Comparison of ENCODE assay signal across 10 cellular contexts in the genomic region with DNA sequence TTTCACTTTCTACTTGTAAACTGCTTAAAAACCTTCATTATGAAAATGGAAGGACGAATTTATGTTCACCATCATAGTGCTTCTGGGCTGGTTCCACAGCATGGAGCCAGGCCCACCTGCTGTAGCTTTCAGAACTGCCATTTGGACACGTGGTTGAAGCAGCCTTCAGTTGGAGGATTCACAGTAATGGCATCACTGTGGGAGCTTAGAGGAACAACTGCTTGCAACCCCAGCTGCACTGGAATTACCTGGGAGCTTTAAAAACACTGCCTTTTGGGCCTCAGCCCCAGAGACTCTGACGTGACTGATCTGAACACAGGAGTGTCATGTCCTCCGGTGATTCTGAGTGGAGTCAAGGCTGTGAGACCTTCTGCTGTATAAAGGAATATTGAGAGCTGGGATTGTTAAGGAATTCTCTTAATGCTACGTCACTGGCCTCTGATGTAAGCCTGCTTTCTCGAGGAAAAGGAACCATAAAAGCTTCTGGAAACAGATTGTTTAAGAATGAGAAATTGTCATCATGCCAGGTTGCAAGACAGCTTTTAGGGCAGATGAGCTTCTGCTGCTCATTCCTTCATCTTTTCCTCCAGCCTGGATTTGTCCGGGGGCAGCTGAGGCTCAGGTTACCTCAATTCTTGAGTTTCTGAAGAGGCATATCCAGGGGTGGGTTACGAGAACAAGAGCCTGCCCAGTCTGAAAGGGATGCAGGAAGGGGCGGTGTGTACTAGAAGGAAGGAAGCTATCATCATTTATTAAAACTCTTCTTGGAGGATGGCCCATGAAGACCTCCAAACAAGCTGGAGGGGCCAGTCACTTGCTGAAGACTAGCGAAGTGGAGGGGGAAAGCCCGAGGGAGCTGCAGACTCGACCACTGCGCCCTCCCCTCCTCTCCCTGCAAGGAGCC. TPM values are rescaled to one million over a fixed set of nuclear protein-coding genes. Genes with fewer than 3 reads are reported as not detected.
DNase-seq lines count a peak whose midpoint lies in the region; ATAC-seq, FAIRE-seq and TF ChIP-seq lines count a peak whose summit lies in the region.
"Had no signal": no experiment of that assay in that cellular context is flagged by ENCODE, and none has a peak within 500 bp of the region (broad histone marks: within the 10 kb centered on the region; RNA-seq: fewer than 3 reads in every experiment).

No MANE protein-coding gene starts in this region.

- H3K4me3 ChIP-seq in AG10803 (ENCODE audit: low read length) (peak overlapping the region; percentile 67), pancreas (peak overlapping the region in 2 of 4 donors; percentile 72)

- TF ChIP-seq CTCF in AG10803 (conservative IDR thresholded peaks at IDR 0.05; ENCODE audit: low read length): no peak
- no peak for TF ChIP-seq CTCF in pancreas (IDR thresholded peaks at IDR 0.05)

- H3K4me1 ChIP-seq in pancreas: peaks cover 0 to 14% (median 4%) of the 10 kb centered on the region in 3 donors

- intact Hi-C loops in pancreas (cut with DNase I): loop anchor here in 1 of 3 donors (10.0 kb wide), 1 partner anchor 116 kb away; no protein-coding TSS in a partner anchor
- intact Hi-C loops in activated T-helper 2 cell treated with anti-CD3 and anti-CD28 coated beads, Interferon-gamma antibody, Interleukin-2, Interleukin-4, amounts not matched to agents 10 μg/mL and 5 μg/mL and 100 μg/mL, durations not matched to agents 14 hours and 24 hours and 36 hours (cut with micrococcal nuclease): no loop called here

- DNase-seq in AG10803 (ENCODE audit: low read depth) (peak; percentile 97), RPMI7951 (ENCODE audit: low read depth) (peak; percentile 78), fibroblast of the conjunctiva (ENCODE audit: low read depth) (peak; percentile 77), pancreas (no peak), erythroblast (lab: John Stamatoyannopoulos, UW) (no peak), T1000 (lab: John Stamatoyannopoulos, UW) (no peak), NCI-H510A treated with DMSO at 0.1 percent for 48 hours (lab: John Stamatoyannopoulos, UW) (no peak)
- DNase-seq in activated T-helper 2 cell treated with anti-CD3 and anti-CD28 coated beads, Interferon-gamma antibody, Interleukin-2, Interleukin-4, amounts not matched to agents 10 μg/mL and 5 μg/mL and 100 μg/mL, durations not matched to agents 14 hours and 24 hours and 36 hours (ENCODE audit: low spot score): no peak
- DNase-seq: activated CD8-positive, alpha-beta memory T cell treated with anti-CD3 and anti-CD28 coated beads, Interleukin-2, amount 10 ng/mL, durations not matched to agents 7 days and 5 days had no signal

- peaks cover 53% of the 10 kb centered on the region for H3K9me3 Mint-ChIP-seq in activated T-helper 2 cell treated with anti-CD3 and anti-CD28 coated beads, Interferon-gamma antibody, Interleukin-2, Interleukin-4, amounts not matched to agents 10 μg/mL and 5 μg/mL and 100 μg/mL, durations not matched to agents 14 hours and 24 hours and 36 hours

- no peak for ATAC-seq in pancreas
- ATAC-seq: activated CD8-positive, alpha-beta memory T cell treated with anti-CD3 and anti-CD28 coated beads, Interleukin-2, amount 10 ng/mL, durations not matched to agents 7 days and 5 days had no signal

- H3K36me3 ChIP-seq in pancreas: no peaks in the 10 kb centered on the region

- peak overlapping the region; percentile 76 to 97 (median 89) for H3K27ac ChIP-seq in pancreas

- FAIRE-seq in pancreas (lab: Jason Lieb, UNC): no peak

- 63 to 71% methylated on average over 13 of the region's 13 CpGs for WGBS in pancreas, 2 donors

- no peak overlapping the region for H3K4me3 Mint-ChIP-seq in activated T-helper 2 cell treated with anti-CD3 and anti-CD28 coated beads, Interferon-gamma antibody, Interleukin-2, Interleukin-4, amounts not matched to agents 10 μg/mL and 5 μg/mL and 100 μg/mL, durations not matched to agents 14 hours and 24 hours and 36 hours (ENCODE audit: low read depth)

- H3K9me3 ChIP-seq in pancreas: no peaks in the 10 kb centered on the region

- peaks cover 25% of the 10 kb centered on the region for H3K4me1 Mint-ChIP-seq in activated T-helper 2 cell treated with anti-CD3 and anti-CD28 coated beads, Interferon-gamma antibody, Interleukin-2, Interleukin-4, amounts not matched to agents 10 μg/mL and 5 μg/mL and 100 μg/mL, durations not matched to agents 14 hours and 24 hours and 36 hours (ENCODE audit: low read depth)

- H3K27ac Mint-ChIP-seq in activated T-helper 2 cell treated with anti-CD3 and anti-CD28 coated beads, Interferon-gamma antibody, Interleukin-2, Interleukin-4, amounts not matched to agents 10 μg/mL and 5 μg/mL and 100 μg/mL, durations not matched to agents 14 hours and 24 hours and 36 hours: no peak overlapping the region
- H3K27ac Mint-ChIP-seq: activated CD8-positive, alpha-beta memory T cell treated with anti-CD3 and anti-CD28 coated beads, Interleukin-2, amount 10 ng/mL, durations not matched to agents 7 days and 5 days had no signal

- TF ChIP-seq POLR2A in erythroblast (IDR thresholded peaks at IDR 0.05; ENCODE audit: low read length): no peak

- H3K27me3 Mint-ChIP-seq in activated T-helper 2 cell treated with anti-CD3 and anti-CD28 coated beads, Interferon-gamma antibody, Interleukin-2, Interleukin-4, amounts not matched to agents 10 μg/mL and 5 μg/mL and 100 μg/mL, durations not matched to agents 14 hours and 24 hours and 36 hours (ENCODE audit: low read depth): peaks cover 40% of the 10 kb centered on the region

- H3K27me3 ChIP-seq in pancreas: no peaks in the 10 kb centered on the region

- peaks cover 23% of the 10 kb centered on the region for H3K36me3 Mint-ChIP-seq in activated T-helper 2 cell treated with anti-CD3 and anti-CD28 coated beads, Interferon-gamma antibody, Interleukin-2, Interleukin-4, amounts not matched to agents 10 μg/mL and 5 μg/mL and 100 μg/mL, durations not matched to agents 14 hours and 24 hours and 36 hours (ENCODE audit: low read depth)

RNA-seq across cellular contexts. Expression of a gene that starts 1.3 kb away (rescaled TPM):
- total RNA-seq in RPMI7951 (2014; rRNA removed; shearing (Covaris generic)): 19.7 and 27.2 TPM in 2 replicates
- 10 to 100 TPM; 17.1 to 74.5 (median 29.3) TPM for total RNA-seq in pancreas
- polyA plus RNA-seq in pancreas: 10 to 100 TPM; 22.1 to 29.1 TPM
- total RNA-seq in activated T-helper 2 cell treated with anti-CD3 and anti-CD28 coated beads, Interferon-gamma antibody, Interleukin-2, Interleukin-4, amounts not matched to agents 10 μg/mL and 5 μg/mL and 100 μg/mL, durations not matched to agents 14 hours and 24 hours and 36 hours: 0.48 and 0.52 TPM in 2 replicates
- total RNA-seq: OCI-LY7 had no signal

RNA-seq across cellular contexts. Expression of a gene that starts 45.6 kb away (rescaled TPM):
- 0.39 TPM in 1 of 2 replicates, not detected in the other for total RNA-seq in RPMI7951 (2014; rRNA removed; shearing (Covaris generic))
- total RNA-seq in pancreas: 1 to 10 TPM in 1 of 6 donors, under 1 TPM in 5; 0.12 to 1.2 (median 0.32) TPM
- polyA plus RNA-seq in pancreas: under 1 TPM; 0.30 to 0.47 TPM
- total RNA-seq in activated T-helper 2 cell treated with anti-CD3 and anti-CD28 coated beads, Interferon-gamma antibody, Interleukin-2, Interleukin-4, amounts not matched to agents 10 μg/mL and 5 μg/mL and 100 μg/mL, durations not matched to agents 14 hours and 24 hours and 36 hours: not detected in 2 replicates
- total RNA-seq: activated CD8-positive, alpha-beta memory T cell treated with anti-CD3 and anti-CD28 coated beads, Interleukin-2, amount 10 ng/mL, durations not matched to agents 7 days and 5 days; OCI-LY7 had no signal

Comparison
In these comparisons a context has a peak if more than half of its experiments do, and no peak if none do; other contexts are left out.
1. DNase-seq: peak in AG10803 (single experiment), RPMI7951 (single experiment) and fibroblast of the conjunctiva (single experiment); none in pancreas (0 of 6), activated T-helper 2 cell treated with anti-CD3 and anti-CD28 coated beads, Interferon-gamma antibody, Interleukin-2, Interleukin-4, amounts not matched to agents 10 μg/mL and 5 μg/mL and 100 μg/mL, durations not matched to agents 14 hours and 24 hours and 36 hours (single experiment), erythroblast (0 of 2), T1000 (single experiment) and NCI-H510A treated with DMSO at 0.1 percent for 48 hours (single experiment).
2. RNA of a gene that starts 1.3 kb away (total RNA-seq): 17.1 to 74.5 TPM in pancreas and 19.7 to 27.2 TPM in RPMI7951; 0.48 to 0.52 TPM in activated T-helper 2 cell treated with anti-CD3 and anti-CD28 coated beads, Interferon-gamma antibody, Interleukin-2, Interleukin-4, amounts not matched to agents 10 μg/mL and 5 μg/mL and 100 μg/mL, durations not matched to agents 14 hours and 24 hours and 36 hours; every median in the first group is over 10 times any median in the second.